In genomic region chr2:238669046-238669445, GRCh38 we compare ENCODE assay signal across 22 cellular contexts.
"Had no signal": no experiment of that assay in that cellular context is flagged by ENCODE, and none has a peak within 500 bp of the region (broad histone marks: within the 10 kb centered on the region; RNA-seq: fewer than 3 reads in every experiment).

No MANE protein-coding gene starts in this region.

- H3K27ac Mint-ChIP-seq: mesothelial cell of epicardium; natural killer cell; nephron progenitor cell; neural progenitor cell; progenitor cell of endocrine pancreas; stimulated activated memory B cell treated with anti-CD40 and anti-IgM and Interleukin-4, amounts not matched to agents 10 μg/mL and 1 μg/mL and 100 μg/mL, for 72 hours; type B pancreatic cell had no signal

- H3K4me1 Mint-ChIP-seq: naive B cell; natural killer cell; neural progenitor cell; stimulated activated memory B cell treated with anti-CD40 and anti-IgM and Interleukin-4, amounts not matched to agents 10 μg/mL and 1 μg/mL and 100 μg/mL, for 72 hours; stimulated activated naive CD8-positive, alpha-beta T cell treated with anti-CD3 and anti-CD28 coated beads, Interleukin-15, amount 100 ng/mL, for 72 hours had no signal

- H3K36me3 Mint-ChIP-seq: natural killer cell; neural progenitor cell; stimulated activated memory B cell treated with anti-CD40 and anti-IgM and Interleukin-4, amounts not matched to agents 10 μg/mL and 1 μg/mL and 100 μg/mL, for 72 hours; type B pancreatic cell had no signal

- H3K27me3 Mint-ChIP-seq: stimulated activated memory B cell treated with anti-CD40 and anti-IgM and Interleukin-4, amounts not matched to agents 10 μg/mL and 1 μg/mL and 100 μg/mL, for 72 hours had no signal

- DNase-seq: kidney; left colon; left lung; mesendoderm; naive B cell; natural killer cell; nephron progenitor cell; occipital lobe; ovary; right lobe of liver; stimulated activated CD4-positive, alpha-beta T cell treated with anti-CD3 and anti-CD28 coated beads, Interleukin-1b, Interleukin-23, amount 100 ng/mL, for 48 hours; stimulated activated CD4-positive, alpha-beta T cell treated with anti-CD3 and anti-CD28 coated beads, Interleukin-2, amount 100 ng/mL, for 48 hours; stimulated activated CD4-positive, alpha-beta T cell treated with anti-CD3 and anti-CD28 coated beads, Interleukin-4, amount 100 ng/mL, for 4 hours; stimulated activated CD8-positive, alpha-beta memory T cell treated with anti-CD3 and anti-CD28 coated beads, Interleukin-4, amount 100 ng/mL, for 48 hours; stimulated activated naive CD4-positive, alpha-beta T cell treated with Interleukin-2 at 50 U/mL for 16 hours; stimulated activated naive CD8-positive, alpha-beta T cell treated with anti-CD3 and anti-CD28 coated beads, Interleukin-15, amount 100 ng/mL, for 72 hours; substantia nigra had no signal

- H3K4me3 Mint-ChIP-seq: mesothelial cell of epicardium; naive B cell; natural killer cell; nephron progenitor cell; neural progenitor cell; stimulated activated memory B cell treated with anti-CD40 and anti-IgM and Interleukin-4, amounts not matched to agents 10 μg/mL and 1 μg/mL and 100 μg/mL, for 72 hours; stimulated activated naive CD8-positive, alpha-beta T cell treated with anti-CD3 and anti-CD28 coated beads, Interleukin-15, amount 100 ng/mL, for 72 hours; type B pancreatic cell had no signal

- ATAC-seq: left colon; left lung; natural killer cell; right lobe of liver; stimulated activated memory B cell treated with anti-CD40 and anti-IgM and Interleukin-4, amounts not matched to agents 10 μg/mL and 1 μg/mL and 100 μg/mL, for 72 hours; stimulated activated naive CD8-positive, alpha-beta T cell treated with anti-CD3 and anti-CD28 coated beads, Interleukin-15, amount 100 ng/mL, for 72 hours had no signal
